ENCODE assay signal across 1 cellular context in genomic region chr21:43974791-43975468, GRCh38.
TF ChIP-seq lines count a peak whose summit lies in the region.

No MANE protein-coding gene starts in this region.

TF ChIP-seq in HCT116, 20 proteins besides CTCF, POLR2A, EP300 and RAD21 (continued from another document):
- TF ChIP-seq, protein P1, sequence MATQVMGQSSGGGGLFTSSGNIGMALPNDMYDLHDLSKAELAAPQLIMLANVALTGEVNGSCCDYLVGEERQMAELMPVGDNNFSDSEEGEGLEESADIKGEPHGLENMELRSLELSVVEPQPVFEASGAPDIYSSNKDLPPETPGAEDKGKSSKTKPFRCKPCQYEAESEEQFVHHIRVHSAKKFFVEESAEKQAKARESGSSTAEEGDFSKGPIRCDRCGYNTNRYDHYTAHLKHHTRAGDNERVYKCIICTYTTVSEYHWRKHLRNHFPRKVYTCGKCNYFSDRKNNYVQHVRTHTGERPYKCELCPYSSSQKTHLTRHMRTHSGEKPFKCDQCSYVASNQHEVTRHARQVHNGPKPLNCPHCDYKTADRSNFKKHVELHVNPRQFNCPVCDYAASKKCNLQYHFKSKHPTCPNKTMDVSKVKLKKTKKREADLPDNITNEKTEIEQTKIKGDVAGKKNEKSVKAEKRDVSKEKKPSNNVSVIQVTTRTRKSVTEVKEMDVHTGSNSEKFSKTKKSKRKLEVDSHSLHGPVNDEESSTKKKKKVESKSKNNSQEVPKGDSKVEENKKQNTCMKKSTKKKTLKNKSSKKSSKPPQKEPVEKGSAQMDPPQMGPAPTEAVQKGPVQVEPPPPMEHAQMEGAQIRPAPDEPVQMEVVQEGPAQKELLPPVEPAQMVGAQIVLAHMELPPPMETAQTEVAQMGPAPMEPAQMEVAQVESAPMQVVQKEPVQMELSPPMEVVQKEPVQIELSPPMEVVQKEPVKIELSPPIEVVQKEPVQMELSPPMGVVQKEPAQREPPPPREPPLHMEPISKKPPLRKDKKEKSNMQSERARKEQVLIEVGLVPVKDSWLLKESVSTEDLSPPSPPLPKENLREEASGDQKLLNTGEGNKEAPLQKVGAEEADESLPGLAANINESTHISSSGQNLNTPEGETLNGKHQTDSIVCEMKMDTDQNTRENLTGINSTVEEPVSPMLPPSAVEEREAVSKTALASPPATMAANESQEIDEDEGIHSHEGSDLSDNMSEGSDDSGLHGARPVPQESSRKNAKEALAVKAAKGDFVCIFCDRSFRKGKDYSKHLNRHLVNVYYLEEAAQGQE (IDR thresholded peaks at IDR 0.05; ENCODE audit: low read depth): no peak
- no peak for TF ChIP-seq ATF3 (IDR thresholded peaks at IDR 0.05)
- TF ChIP-seq ZNF274 (IDR thresholded peaks at IDR 0.05; ENCODE audit: low read depth, low read length): no peak
- TF ChIP-seq POLR2AphosphoS5 (IDR thresholded peaks at IDR 0.05; ENCODE audit: low read depth, low read length): no peak
